8 cellular contexts compared by ENCODE assay signal in genomic region chr1:206935491-206936067, GRCh38. TPM values are rescaled to one million over a fixed set of nuclear protein-coding genes. Genes with fewer than 3 reads are reported as not detected.
A peak's percentile ranks its signal among the peaks of the same experiment; 100 is the strongest.
DNase-seq lines count a peak whose midpoint lies in the region; ATAC-seq, FAIRE-seq and TF ChIP-seq lines count a peak whose summit lies in the region.

No MANE protein-coding gene starts in this region.

- H3K27me3 Mint-ChIP-seq in activated CD8-positive, alpha-beta T cell treated with anti-CD3 and anti-CD28 coated beads for 36 hours, result no peaks in the 10 kb centered on the region
- no peaks in the 10 kb centered on the region for H3K27me3 Mint-ChIP-seq in glutamatergic neuron (ENCODE audit: unreplicated experiment)
- H3K27me3 Mint-ChIP-seq in effector memory CD8-positive, alpha-beta T cell, result peaks cover 0 to 7% of the 10 kb centered on the region in 2 donors

- CTCF ChIA-PET in activated CD8-positive, alpha-beta T cell treated with anti-CD3 and anti-CD28 coated beads for 36 hours (lab: Charles Lee), result interaction anchor here (0.5 to 13.5 kb wide), 41 partner anchors 9 to 564 kb away, joined by 3 to 289 read pairs (median 3); partner anchors contain the start of genes FCAMR, FCMR, IL19 and PIGR

- in situ Hi-C loops in KBM-7 (cut with MboI; ENCODE audit: low pct_unique_long_range_greater_than_20kb, low sequenced_read_pairs), result no loop called here

- H3K9me3 Mint-ChIP-seq in activated CD8-positive, alpha-beta T cell treated with anti-CD3 and anti-CD28 coated beads for 36 hours, result no peaks in the 10 kb centered on the region
- H3K9me3 Mint-ChIP-seq in glutamatergic neuron (ENCODE audit: unreplicated experiment), result peaks cover 2% of the 10 kb centered on the region
- H3K9me3 Mint-ChIP-seq in effector memory CD8-positive, alpha-beta T cell, result no peaks in the 10 kb centered on the region

- peak; percentile 58 for ATAC-seq in activated CD8-positive, alpha-beta T cell treated with anti-CD3 and anti-CD28 coated beads for 36 hours
- no peak for ATAC-seq in effector memory CD8-positive, alpha-beta T cell (replicated peaks)
- no peak for ATAC-seq in GM21423 (IDR thresholded peaks at IDR 0.05; ENCODE audit: unreplicated experiment)

- intact Hi-C loops in activated CD8-positive, alpha-beta T cell treated with anti-CD3 and anti-CD28 coated beads for 36 hours (cut with micrococcal nuclease), result no loop called here

- FAIRE-seq in D721Med (lab: Jason Lieb, UNC), result no peak

- DNase-seq in D721Med (ENCODE audit: insufficient read length, low spot score) (no peak), KBM-7 (peak; percentile 68), glutamatergic neuron (peak; percentile 58), DMS79 treated with DMSO at 0.1 percent for 48 hours (lab: John Stamatoyannopoulos, UW) (no peak)
- DNase-seq in activated CD8-positive, alpha-beta T cell treated with anti-CD3 and anti-CD28 coated beads for 36 hours, result peak; percentile 71
- peak; percentile 47 to 52 for DNase-seq in stimulated activated CD4-positive, alpha-beta T cell treated with anti-CD3 and anti-CD28 coated beads, Interleukin-4, amount 100 ng/mL, for 48 hours (ENCODE audit: low read depth in 2 of 2)
- DNase-seq in effector memory CD8-positive, alpha-beta T cell, result no peak

- H3K27ac Mint-ChIP-seq in activated CD8-positive, alpha-beta T cell treated with anti-CD3 and anti-CD28 coated beads for 36 hours, result no peak overlapping the region
- no peak overlapping the region for H3K27ac Mint-ChIP-seq in glutamatergic neuron (ENCODE audit: unreplicated experiment)
- H3K27ac Mint-ChIP-seq in effector memory CD8-positive, alpha-beta T cell, result no peak overlapping the region

- POLR2A ChIA-PET in activated CD8-positive, alpha-beta T cell treated with anti-CD3 and anti-CD28 coated beads for 36 hours (lab: Charles Lee), result interaction anchor here (0.8 to 1.3 kb wide), 3 partner anchors 8 to 71 kb away, joined by 3 to 4 read pairs (median 3); partner anchors contain the start of gene IL20

- TF ChIP-seq CTCF in D721Med (IDR thresholded peaks at IDR 0.05; ENCODE audit: insufficient read depth, missing control alignments) (peak; percentile 33), glutamatergic neuron (IDR thresholded peaks at IDR 0.05; ENCODE audit: partially characterized antibody, unreplicated experiment) (peak; percentile 47)
- TF ChIP-seq CTCF in activated CD8-positive, alpha-beta T cell treated with anti-CD3 and anti-CD28 coated beads for 36 hours (IDR thresholded peaks at IDR 0.05), result peak; percentile 75

- H3K4me1 Mint-ChIP-seq in activated CD8-positive, alpha-beta T cell treated with anti-CD3 and anti-CD28 coated beads for 36 hours (ENCODE audit: low read depth), result peaks cover 24% of the 10 kb centered on the region
- H3K4me1 Mint-ChIP-seq in glutamatergic neuron (ENCODE audit: low read depth, unreplicated experiment), result no peaks in the 10 kb centered on the region
- peaks cover 7 to 18% of the 10 kb centered on the region in 2 donors for H3K4me1 Mint-ChIP-seq in effector memory CD8-positive, alpha-beta T cell (ENCODE audit: low read depth in 2 of 2)

- no peaks in the 10 kb centered on the region for H3K36me3 Mint-ChIP-seq in activated CD8-positive, alpha-beta T cell treated with anti-CD3 and anti-CD28 coated beads for 36 hours (ENCODE audit: low read depth)
- no peaks in the 10 kb centered on the region for H3K36me3 Mint-ChIP-seq in glutamatergic neuron (ENCODE audit: unreplicated experiment)
- H3K36me3 Mint-ChIP-seq in effector memory CD8-positive, alpha-beta T cell (ENCODE audit: insufficient read depth), result peaks cover 3% of the 10 kb centered on the region

- no peak overlapping the region for H3K4me3 Mint-ChIP-seq in activated CD8-positive, alpha-beta T cell treated with anti-CD3 and anti-CD28 coated beads for 36 hours
- no peak overlapping the region for H3K4me3 Mint-ChIP-seq in glutamatergic neuron (ENCODE audit: unreplicated experiment)
- no peak overlapping the region for H3K4me3 Mint-ChIP-seq in effector memory CD8-positive, alpha-beta T cell

RNA-seq across cellular contexts. Expression of gene PIGR, which starts 10.7 kb away (rescaled TPM):
- total RNA-seq in activated CD8-positive, alpha-beta T cell treated with anti-CD3 and anti-CD28 coated beads for 36 hours, result under 1 TPM in 1 of 2 experiments, not detected in 1; 0.07 TPM
- not detected for total RNA-seq in glutamatergic neuron (ENCODE audit: unreplicated experiment)

RNA-seq across cellular contexts. Expression of gene FCMR, which starts 13.8 kb away (rescaled TPM):
- total RNA-seq in activated CD8-positive, alpha-beta T cell treated with anti-CD3 and anti-CD28 coated beads for 36 hours, result 10 to 100 TPM; 49.4 to 51.7 TPM
- not detected for total RNA-seq in glutamatergic neuron (ENCODE audit: unreplicated experiment)

RNA-seq across cellular contexts. Expression of gene FCAMR, which starts 34.7 kb away (rescaled TPM):
- not detected for total RNA-seq in activated CD8-positive, alpha-beta T cell treated with anti-CD3 and anti-CD28 coated beads for 36 hours
- not detected for total RNA-seq in glutamatergic neuron (ENCODE audit: unreplicated experiment)

RNA-seq across cellular contexts. Expression of gene IL24, which starts 38.3 kb away (rescaled TPM):
- total RNA-seq in activated CD8-positive, alpha-beta T cell treated with anti-CD3 and anti-CD28 coated beads for 36 hours, result under 1 TPM; 0.54 to 0.81 TPM
- not detected for total RNA-seq in glutamatergic neuron (ENCODE audit: unreplicated experiment)

Comparison
In these comparisons a context has a peak if more than half of its experiments do, and no peak if none do; other contexts are left out.
1. DNase-seq: peak in KBM-7 (single experiment), activated CD8-positive, alpha-beta T cell treated with anti-CD3 and anti-CD28 coated beads for 36 hours (single experiment), glutamatergic neuron (single experiment) and stimulated activated CD4-positive, alpha-beta T cell treated with anti-CD3 and anti-CD28 coated beads, Interleukin-4, amount 100 ng/mL, for 48 hours (2 of 2); none in D721Med (single experiment), DMS79 treated with DMSO at 0.1 percent for 48 hours (single experiment) and effector memory CD8-positive, alpha-beta T cell (0 of 3).
2. RNA of gene FCMR, which starts 13.8 kb away (total RNA-seq): 49.4 to 51.7 TPM in activated CD8-positive, alpha-beta T cell treated with anti-CD3 and anti-CD28 coated beads for 36 hours; not detected in glutamatergic neuron (single experiment); every median in the first group is over 10 times any median in the second.
3. Peak in every context shown above with its lines, with median percentiles within 50 percentile points of each other: CTCF ChIP-seq.